8 cellular contexts compared by ENCODE assay signal in genomic region chr13:98875146-98875729, GRCh38.
DNase-seq lines count a peak whose midpoint lies in the region; ATAC-seq, FAIRE-seq and TF ChIP-seq lines count a peak whose summit lies in the region.
"Had no signal": no experiment of that assay in that cellular context is flagged by ENCODE, and none has a peak within 500 bp of the region (broad histone marks: within the 10 kb centered on the region; RNA-seq: fewer than 3 reads in every experiment).

No MANE protein-coding gene starts in this region.

- FAIRE-seq in pancreas (lab: Jason Lieb, UNC): no peak

- DNase-seq in kidney glomerular epithelial cell (lab: John Stamatoyannopoulos, UW) (peak; percentile 8), SIG-M5 (lab: John Stamatoyannopoulos, UW) (no peak), left lobe of liver (ENCODE audit: low spot score) (no peak), pancreas (no peak)
- DNase-seq: activated CD8-positive, alpha-beta memory T cell treated with anti-CD3 and anti-CD28 coated beads, Interleukin-2, amount 50 U/mL, for 48 hours had no signal

- intact Hi-C loops in pancreas (cut with DNase I): no loop called here

- 66 to 86% methylated on average over 1 of the region's 1 CpG for WGBS in pancreas, 2 donors

- ATAC-seq in GM18907 (IDR thresholded peaks at IDR 0.05; ENCODE audit: unreplicated experiment) (peak; percentile 86), GM21737 (IDR thresholded peaks at IDR 0.05; ENCODE audit: unreplicated experiment) (peak; percentile 79), HG03442 (IDR thresholded peaks at IDR 0.05; ENCODE audit: unreplicated experiment) (peak; percentile 94), left lobe of liver (no peak), pancreas (no peak)

- no peaks in the 10 kb centered on the region for H3K9me3 ChIP-seq in pancreas

- H3K4me3 ChIP-seq in pancreas: no peak overlapping the region

- H3K27ac ChIP-seq in pancreas: no peak overlapping the region

- peaks cover 0 to 11% (median 3%) of the 10 kb centered on the region in 3 donors for H3K36me3 ChIP-seq in pancreas

- TF ChIP-seq CTCF in pancreas (IDR thresholded peaks at IDR 0.05): no peak

- H3K4me1 ChIP-seq in pancreas: no peaks in the 10 kb centered on the region

- no peaks in the 10 kb centered on the region for H3K27me3 ChIP-seq in pancreas

Comparison
In these comparisons a context has a peak if more than half of its experiments do, and no peak if none do; other contexts are left out.
1. ATAC-seq: peak in GM18907 (single experiment), GM21737 (single experiment) and HG03442 (single experiment); none in left lobe of liver (single experiment) and pancreas (0 of 4).